ENCODE assay signal across 17 cellular contexts in genomic region chr16:54873081-54873480, GRCh38. TPM values are rescaled to one million over a fixed set of nuclear protein-coding genes. Genes with fewer than 3 reads are reported as not detected.
DNase-seq lines count a peak whose midpoint lies in the region; ATAC-seq and TF ChIP-seq lines count a peak whose summit lies in the region.
"Had no signal": no experiment of that assay in that cellular context is flagged by ENCODE, and none has a peak within 500 bp of the region (broad histone marks: within the 10 kb centered on the region; RNA-seq: fewer than 3 reads in every experiment).

No MANE protein-coding gene starts in this region.

- no peak overlapping the region for H4K8ac ChIP-seq in trophoblast cell (ENCODE audit: low read depth, low read length)

- POLR2A ChIA-PET in naive thymus-derived CD8-positive, alpha-beta T cell (lab: Charles Lee): no interaction called here

- no peak overlapping the region for H4K91ac ChIP-seq in trophoblast cell (ENCODE audit: low read depth, low read length)

- no peaks in the 10 kb centered on the region for H3K27me3 ChIP-seq in trophoblast cell (ENCODE audit: insufficient read depth, low read length)

- H3K4ac ChIP-seq in trophoblast cell (ENCODE audit: low read depth, low read length): no peak overlapping the region

- H3K9me3 ChIP-seq in trophoblast cell (ENCODE audit: insufficient read depth, low read depth, low read length): no peaks in the 10 kb centered on the region
- H3K9me3 ChIP-seq: A549 had no signal

- no peak overlapping the region for H2BK5ac ChIP-seq in trophoblast cell (ENCODE audit: low read depth, low read length, poor library complexity)

- H3K4me1 ChIP-seq in trophoblast cell (ENCODE audit: control insufficient read depth in 1 of 2, insufficient read depth in 2 of 2, low read length in 2 of 2): no peaks in the 10 kb centered on the region
- H3K4me1 ChIP-seq: A549 had no signal

- DNase-seq in AG10803 (ENCODE audit: low read depth): peak; percentile 29
- peak; percentile 6 for DNase-seq in HK-2 (ENCODE audit: unreplicated experiment)
- DNase-seq in epithelial cell of esophagus (ENCODE audit: low read depth): peak; percentile 4
- no peak for DNase-seq in trophoblast cell
- no peak for DNase-seq in naive thymus-derived CD8-positive, alpha-beta T cell
- DNase-seq in amygdala (lab: John Stamatoyannopoulos, UW): no peak
- DNase-seq in LoVo (ENCODE audit: low spot score): no peak
- DNase-seq: CD4-positive, CD25-positive, alpha-beta regulatory T cell; DMS53; KBM-7; NCI-H1092; NCI-H2081 treated with DMSO at 0.1 percent for 48 hours; NCI-H510A treated with DMSO at 0.1 percent for 48 hours; NCI-H82 had no signal

- no peaks in the 10 kb centered on the region for H3K36me3 ChIP-seq in trophoblast cell (ENCODE audit: control insufficient read depth in 1 of 2, insufficient read depth in 2 of 2, low read length in 2 of 2)

- H3K18ac ChIP-seq in trophoblast cell (ENCODE audit: low read length): no peak overlapping the region

- H3K36me3 Mint-ChIP-seq in naive thymus-derived CD8-positive, alpha-beta T cell: peaks cover 0 to 9% (median 0%) of the 10 kb centered on the region in 3 donors
- H3K36me3 Mint-ChIP-seq: CD4-positive, CD25-positive, alpha-beta regulatory T cell had no signal

- no peaks in the 10 kb centered on the region for H3K79me2 ChIP-seq in trophoblast cell (ENCODE audit: control insufficient read depth, insufficient read depth, low read length, poor library complexity)

- no peak overlapping the region for H2AK5ac ChIP-seq in trophoblast cell (ENCODE audit: low read length)

- TF ChIP-seq CTCF in AG10803 (conservative IDR thresholded peaks at IDR 0.05; ENCODE audit: low read length): no peak
- no peak for TF ChIP-seq CTCF in epithelial cell of esophagus (IDR thresholded peaks at IDR 0.05; ENCODE audit: insufficient read depth, low read depth, low read length, missing control alignments)

- no peak overlapping the region for H3K4me3 ChIP-seq in AG10803 (ENCODE audit: low read length)
- H3K4me3 ChIP-seq in epithelial cell of esophagus (ENCODE audit: low read length): no peak overlapping the region
- peak overlapping the region; percentile 28 for H3K4me3 ChIP-seq in trophoblast cell (ENCODE audit: low read depth, low read length)
- H3K4me3 ChIP-seq: A549 had no signal

- WGBS in trophoblast cell (ENCODE audit: extremely low coverage, insufficient coverage, insufficient read length): no CpG with 5 or more reads among the region's 4 CpGs

- H3K4me2 ChIP-seq in trophoblast cell (ENCODE audit: low read length): no peak overlapping the region
- H3K4me2 ChIP-seq: A549 had no signal

- ATAC-seq in naive thymus-derived CD8-positive, alpha-beta T cell: no peak
- ATAC-seq: A549, HCT116, Panc1 had no signal

- H3K9ac ChIP-seq in trophoblast cell (ENCODE audit: low read length): no peak overlapping the region

- H3K23ac ChIP-seq in trophoblast cell (ENCODE audit: low read length): no peak overlapping the region

- no peak overlapping the region for H3K4me3 Mint-ChIP-seq in naive thymus-derived CD8-positive, alpha-beta T cell
- H3K4me3 Mint-ChIP-seq: CD4-positive, CD25-positive, alpha-beta regulatory T cell had no signal

- H3K27ac Mint-ChIP-seq in naive thymus-derived CD8-positive, alpha-beta T cell: no peak overlapping the region
- H3K27ac Mint-ChIP-seq: CD4-positive, CD25-positive, alpha-beta regulatory T cell had no signal

- no peak overlapping the region for H4K12ac ChIP-seq in trophoblast cell (ENCODE audit: low read depth, low read length)

- no peaks in the 10 kb centered on the region for H3K4me1 Mint-ChIP-seq in naive thymus-derived CD8-positive, alpha-beta T cell
- H3K4me1 Mint-ChIP-seq: CD4-positive, CD25-positive, alpha-beta regulatory T cell had no signal

- no peak overlapping the region for H2AFZ ChIP-seq in trophoblast cell (ENCODE audit: insufficient read depth, low read length, poor library complexity)

- peaks cover 0 to 11% (median 3%) of the 10 kb centered on the region in 9 donors for H3K9me3 Mint-ChIP-seq in naive thymus-derived CD8-positive, alpha-beta T cell

- H2BK120ac ChIP-seq in trophoblast cell (ENCODE audit: insufficient read depth, low read length, poor library complexity): no peak overlapping the region

- no peak overlapping the region for H2BK12ac ChIP-seq in trophoblast cell (ENCODE audit: low read length)

- H3K79me1 ChIP-seq in trophoblast cell (ENCODE audit: low read length): no peaks in the 10 kb centered on the region

- H3K27ac ChIP-seq in trophoblast cell (ENCODE audit: low read depth, low read length): no peak overlapping the region
- H3K27ac ChIP-seq: A549 had no signal

- peaks cover 1 to 22% (median 10%) of the 10 kb centered on the region in 5 donors for H3K27me3 Mint-ChIP-seq in naive thymus-derived CD8-positive, alpha-beta T cell
- H3K27me3 Mint-ChIP-seq: CD4-positive, CD25-positive, alpha-beta regulatory T cell had no signal

- no peak overlapping the region for H3K14ac ChIP-seq in trophoblast cell (ENCODE audit: low read length)

RNA-seq across cellular contexts. Expression of gene IRX5, which starts 57.6 kb away (rescaled TPM):
- polyA plus RNA-seq in trophoblast cell (2013): 0.17 and 0.31 TPM in 2 replicates
- total RNA-seq in naive thymus-derived CD8-positive, alpha-beta T cell: not detected
- not detected for polyA plus RNA-seq in naive thymus-derived CD8-positive, alpha-beta T cell
- polyA plus RNA-seq: CD4-positive, CD25-positive, alpha-beta regulatory T cell had no signal

Comparison
In these comparisons a context has a peak if more than half of its experiments do, and no peak if none do; other contexts are left out.
1. DNase-seq: peak in AG10803 (single experiment), HK-2 (single experiment) and epithelial cell of esophagus (single experiment); none in trophoblast cell (0 of 2), naive thymus-derived CD8-positive, alpha-beta T cell (0 of 10), amygdala (0 of 56) and LoVo (single experiment).